ENCODE assay signal across 24 cellular contexts in the genomic region with DNA sequence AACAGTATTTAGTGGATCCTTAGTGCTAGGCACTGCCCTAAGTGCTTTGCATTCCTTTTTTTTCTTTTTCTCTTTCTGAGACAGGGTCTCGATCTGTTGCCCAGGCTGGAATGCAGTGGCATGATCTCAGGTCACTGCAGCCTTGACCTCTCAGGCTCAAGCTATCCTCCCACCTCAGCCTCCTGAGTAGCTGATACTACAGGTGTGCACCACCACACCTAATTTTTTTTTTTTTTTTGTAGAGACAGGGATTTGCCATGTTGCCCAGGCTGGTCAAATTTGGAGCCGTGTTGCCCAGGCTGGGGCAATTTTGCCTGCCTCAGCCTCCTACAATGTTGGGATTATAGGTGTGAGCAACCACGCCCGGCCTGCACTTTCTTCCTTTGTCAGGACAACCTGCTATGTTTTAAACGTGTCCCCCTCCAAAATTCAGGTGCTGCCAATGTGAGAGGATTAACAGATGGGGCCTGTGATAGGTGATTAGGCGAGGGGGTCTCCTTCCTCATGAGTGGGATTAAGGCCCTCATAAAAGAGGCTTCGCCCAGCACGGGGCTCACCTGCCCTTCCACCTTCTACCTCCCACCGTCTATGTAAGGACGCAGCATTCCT.
"Had no signal": no experiment of that assay in that cellular context is flagged by ENCODE, and none has a peak within 500 bp of the region (broad histone marks: within the 10 kb centered on the region; RNA-seq: fewer than 3 reads in every experiment).

No MANE protein-coding gene starts in this region.

- H3K27ac ChIP-seq: coronary artery, heart right ventricle, sigmoid colon, testis, WERI-Rb-1 had no signal

- H3K36me3 ChIP-seq: WERI-Rb-1 had no signal

- ATAC-seq: activated CD8-positive, alpha-beta T cell treated with anti-CD3 and anti-CD28 coated beads, Interleukin-2, amount 10 ng/mL, durations not matched to agents 7 days and 5 days; heart right ventricle; left cardiac atrium; mucosa of descending colon; T-cell had no signal

- H3K27ac Mint-ChIP-seq: activated CD8-positive, alpha-beta T cell treated with anti-CD3 and anti-CD28 coated beads, Interleukin-2, amount 10 ng/mL, durations not matched to agents 7 days and 5 days; activated naive CD8-positive, alpha-beta T cell treated with anti-CD3 and anti-CD28 coated beads for 36 hours; memory B cell; nephron progenitor cell; T-cell; T-helper 2 cell treated with Interferon-gamma antibody and Interleukin-4, amounts not matched to agents 5 μg/mL and 100 μg/mL, for 36 hours had no signal

- H3K4me3 Mint-ChIP-seq: activated CD8-positive, alpha-beta T cell treated with anti-CD3 and anti-CD28 coated beads, Interleukin-2, amount 10 ng/mL, durations not matched to agents 7 days and 5 days; activated naive CD8-positive, alpha-beta T cell treated with anti-CD3 and anti-CD28 coated beads for 36 hours; memory B cell; nephron progenitor cell; T-cell; T-helper 2 cell treated with Interferon-gamma antibody and Interleukin-4, amounts not matched to agents 5 μg/mL and 100 μg/mL, for 36 hours had no signal

- H3K36me3 Mint-ChIP-seq: activated naive CD8-positive, alpha-beta T cell treated with anti-CD3 and anti-CD28 coated beads for 36 hours; memory B cell had no signal

- H3K27me3 Mint-ChIP-seq: activated naive CD8-positive, alpha-beta T cell treated with anti-CD3 and anti-CD28 coated beads for 36 hours; memory B cell; T-cell had no signal

- H3K4me3 ChIP-seq: coronary artery, heart right ventricle, mucosa of descending colon, sigmoid colon, smooth muscle cell, testis had no signal

- H3K9me3 ChIP-seq: heart right ventricle, mucosa of descending colon, sigmoid colon, testis had no signal

- H3K27me3 ChIP-seq: heart right ventricle, sigmoid colon, testis had no signal

- DNase-seq: activated CD4-positive, alpha-beta T cell treated with anti-CD3 and anti-CD28 coated beads for 1 hour; activated CD4-positive, alpha-beta T cell treated with anti-CD3 and anti-CD28 coated beads, Interleukin-2, amount 50 U/mL, for 1 hour; activated CD8-positive, alpha-beta T cell treated with anti-CD3 and anti-CD28 coated beads, Interleukin-2, amount 10 ng/mL, durations not matched to agents 7 days and 5 days; activated naive CD4-positive, alpha-beta T cell treated with Interleukin-2 at 50 U/mL for 16 hours; activated naive CD8-positive, alpha-beta T cell treated with anti-CD3 and anti-CD28 coated beads for 36 hours; activated T-cell treated with anti-CD3 and anti-CD28 coated beads, Interleukin-2, amount 50 U/mL, for 48 hours; amniotic stem cell; heart right ventricle; islet precursor cell; left cardiac atrium; nephron progenitor cell; nucleus accumbens; sigmoid colon; stimulated activated CD4-positive, alpha-beta T cell treated with anti-CD3 and anti-CD28 coated beads, Interleukin-4, amount 100 ng/mL, for 1 hour; stimulated activated naive CD4-positive, alpha-beta T cell; T-cell; testis; trophoblast cell; WERI-Rb-1 had no signal

- H3K9me3 Mint-ChIP-seq: activated naive CD8-positive, alpha-beta T cell treated with anti-CD3 and anti-CD28 coated beads for 36 hours; memory B cell; nephron progenitor cell; T-cell; T-helper 2 cell treated with Interferon-gamma antibody and Interleukin-4, amounts not matched to agents 5 μg/mL and 100 μg/mL, for 36 hours had no signal
